Comparison of ENCODE assay signal across 18 cellular contexts in the genomic region with DNA sequence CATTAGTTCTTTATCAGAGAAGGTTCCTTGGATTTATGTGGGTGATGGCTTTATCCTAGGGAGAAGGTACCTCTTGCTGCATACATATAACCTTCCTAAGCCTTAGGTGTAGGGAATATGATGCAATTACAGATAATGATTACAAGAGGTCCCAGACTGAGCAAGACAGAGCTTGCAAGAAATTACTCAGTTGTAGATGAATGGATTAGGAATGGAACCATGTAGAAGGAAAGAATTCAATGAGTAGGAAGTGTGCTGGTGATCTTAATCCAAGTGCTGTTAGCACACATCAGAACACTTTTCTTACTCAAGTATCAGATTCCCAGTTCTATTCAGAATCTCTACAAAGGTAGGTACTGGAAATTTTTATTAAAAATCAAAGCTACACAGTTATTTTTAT. TPM values are rescaled to one million over a fixed set of nuclear protein-coding genes. Genes with fewer than 3 reads are reported as not detected.
DNase-seq lines count a peak whose midpoint lies in the region; TF ChIP-seq lines count a peak whose summit lies in the region.
"Had no signal": no experiment of that assay in that cellular context is flagged by ENCODE, and none has a peak within 500 bp of the region (broad histone marks: within the 10 kb centered on the region; RNA-seq: fewer than 3 reads in every experiment).

No MANE protein-coding gene starts in this region.

- no peak overlapping the region for H3K4me2 ChIP-seq in osteoblast (ENCODE audit: insufficient read depth, low read length)
- H3K4me2 ChIP-seq: GM23338 had no signal

- H2AFZ ChIP-seq in osteoblast (ENCODE audit: low read length): no peak overlapping the region
- H2AFZ ChIP-seq: GM23338 had no signal

- no peaks in the 10 kb centered on the region for H4K20me1 ChIP-seq in osteoblast (ENCODE audit: insufficient read depth, low read length)

- H3K9me3 Mint-ChIP-seq in activated T-helper 2 cell treated with anti-CD3 and anti-CD28 coated beads, Interferon-gamma antibody, Interleukin-2, Interleukin-4, amounts not matched to agents 10 μg/mL and 5 μg/mL and 100 μg/mL, durations not matched to agents 14 hours and 24 hours and 36 hours: no peaks in the 10 kb centered on the region
- H3K9me3 Mint-ChIP-seq: GM23338 had no signal

- H3K79me2 ChIP-seq in osteoblast (ENCODE audit: insufficient read depth, low read length): no peaks in the 10 kb centered on the region

- no peak overlapping the region for H3K4me3 Mint-ChIP-seq in activated T-helper 2 cell treated with anti-CD3 and anti-CD28 coated beads, Interferon-gamma antibody, Interleukin-2, Interleukin-4, amounts not matched to agents 10 μg/mL and 5 μg/mL and 100 μg/mL, durations not matched to agents 14 hours and 24 hours and 36 hours (ENCODE audit: low read depth)
- H3K4me3 Mint-ChIP-seq: CD4-positive, CD25-positive, alpha-beta regulatory T cell; CD8-positive, alpha-beta memory T cell; GM23338; HFFc6; IgD-negative memory B cell had no signal

- intact Hi-C loops in activated T-helper 2 cell treated with anti-CD3 and anti-CD28 coated beads, Interferon-gamma antibody, Interleukin-2, Interleukin-4, amounts not matched to agents 10 μg/mL and 5 μg/mL and 100 μg/mL, durations not matched to agents 14 hours and 24 hours and 36 hours (cut with micrococcal nuclease): no loop called here

- H3K4me3 ChIP-seq in epithelial cell of esophagus (ENCODE audit: low read length): no peak overlapping the region
- H3K4me3 ChIP-seq in osteoblast (ENCODE audit: insufficient read depth, low read length): no peak overlapping the region
- H3K4me3 ChIP-seq: GM23338 had no signal

- no peaks in the 10 kb centered on the region for H3K4me1 Mint-ChIP-seq in activated T-helper 2 cell treated with anti-CD3 and anti-CD28 coated beads, Interferon-gamma antibody, Interleukin-2, Interleukin-4, amounts not matched to agents 10 μg/mL and 5 μg/mL and 100 μg/mL, durations not matched to agents 14 hours and 24 hours and 36 hours (ENCODE audit: low read depth)
- H3K4me1 Mint-ChIP-seq: CD4-positive, CD25-positive, alpha-beta regulatory T cell; CD8-positive, alpha-beta memory T cell; GM23338; IgD-negative memory B cell had no signal

- H3K36me3 ChIP-seq in osteoblast (ENCODE audit: insufficient read depth, low read length): no peaks in the 10 kb centered on the region
- H3K36me3 ChIP-seq: BE2C had no signal

- no peak for TF ChIP-seq CTCF in RWPE1 (conservative IDR thresholded peaks at IDR 0.05; ENCODE audit: low read depth)
- TF ChIP-seq CTCF in epithelial cell of esophagus (IDR thresholded peaks at IDR 0.05; ENCODE audit: insufficient read depth, low read depth, low read length, missing control alignments): no peak
- no peak for TF ChIP-seq CTCF in osteoblast (IDR thresholded peaks at IDR 0.05; ENCODE audit: extremely low read depth, low read depth, low read length)

- POLR2A ChIA-PET in RWPE1 (lab: Yijun Ruan, JAX; ENCODE audit: low non-redundant PET): no interaction called here

- no peaks in the 10 kb centered on the region for H3K4me1 ChIP-seq in osteoblast (ENCODE audit: insufficient read depth, low read length)
- H3K4me1 ChIP-seq: BE2C had no signal

- H3K27ac Mint-ChIP-seq in activated T-helper 2 cell treated with anti-CD3 and anti-CD28 coated beads, Interferon-gamma antibody, Interleukin-2, Interleukin-4, amounts not matched to agents 10 μg/mL and 5 μg/mL and 100 μg/mL, durations not matched to agents 14 hours and 24 hours and 36 hours: no peak overlapping the region
- H3K27ac Mint-ChIP-seq: CD4-positive, CD25-positive, alpha-beta regulatory T cell; CD8-positive, alpha-beta memory T cell; GM23338; HFFc6; IgD-negative memory B cell had no signal

- no peak overlapping the region for H3K27ac ChIP-seq in RWPE1
- H3K27ac ChIP-seq in osteoblast (ENCODE audit: low read depth, low read length): no peak overlapping the region
- H3K27ac ChIP-seq: HL-60 had no signal

- no peaks in the 10 kb centered on the region for H3K9me3 ChIP-seq in osteoblast (ENCODE audit: low read depth, low read length)
- H3K9me3 ChIP-seq: BE2C had no signal

- CTCF ChIA-PET in RWPE1 (lab: Yijun Ruan, JAX): interaction anchor here (1.6 kb wide), 1 partner anchor 12 kb away, joined by 8 read pairs; no protein-coding TSS in a partner anchor

- H3K27me3 Mint-ChIP-seq in activated T-helper 2 cell treated with anti-CD3 and anti-CD28 coated beads, Interferon-gamma antibody, Interleukin-2, Interleukin-4, amounts not matched to agents 10 μg/mL and 5 μg/mL and 100 μg/mL, durations not matched to agents 14 hours and 24 hours and 36 hours (ENCODE audit: low read depth): no peaks in the 10 kb centered on the region
- H3K27me3 Mint-ChIP-seq: CD4-positive, CD25-positive, alpha-beta regulatory T cell; CD8-positive, alpha-beta memory T cell; IgD-negative memory B cell had no signal

- DNase-seq in HPDE6-E6E7 (ENCODE audit: extremely low spot score): peak; percentile 54
- DNase-seq in RWPE1 (ENCODE audit: low spot score): peak; percentile 70
- peak; percentile 93 for DNase-seq in epithelial cell of esophagus (ENCODE audit: low read depth)
- DNase-seq in osteoblast (ENCODE audit: insufficient read length, low spot score, missing footprints): peak; percentile 36
- no peak for DNase-seq in DMS153 (lab: John Stamatoyannopoulos, UW)
- DNase-seq in activated T-helper 2 cell treated with anti-CD3 and anti-CD28 coated beads, Interferon-gamma antibody, Interleukin-2, Interleukin-4, amounts not matched to agents 10 μg/mL and 5 μg/mL and 100 μg/mL, durations not matched to agents 14 hours and 24 hours and 36 hours (ENCODE audit: low spot score): no peak
- DNase-seq: ACHN; BE2C; C1 segment of cervical spinal cord; CD4-positive, CD25-positive, alpha-beta regulatory T cell; CD8-positive, alpha-beta memory T cell; COR-L47; DMS 273 treated with DMSO at 0.1 percent for 48 hours; H7; HFFc6 had no signal

- H3K27me3 ChIP-seq in osteoblast (ENCODE audit: insufficient read depth, low read length): no peaks in the 10 kb centered on the region
- H3K27me3 ChIP-seq: BE2C had no signal

- H3K36me3 Mint-ChIP-seq in activated T-helper 2 cell treated with anti-CD3 and anti-CD28 coated beads, Interferon-gamma antibody, Interleukin-2, Interleukin-4, amounts not matched to agents 10 μg/mL and 5 μg/mL and 100 μg/mL, durations not matched to agents 14 hours and 24 hours and 36 hours (ENCODE audit: low read depth): no peaks in the 10 kb centered on the region
- H3K36me3 Mint-ChIP-seq: CD4-positive, CD25-positive, alpha-beta regulatory T cell; CD8-positive, alpha-beta memory T cell; IgD-negative memory B cell had no signal

RNA-seq across cellular contexts. Expression of a gene that starts 2.5 kb away (rescaled TPM):
- total RNA-seq in osteoblast: not detected in 2 replicates
- not detected in 2 replicates for total RNA-seq in activated T-helper 2 cell treated with anti-CD3 and anti-CD28 coated beads, Interferon-gamma antibody, Interleukin-2, Interleukin-4, amounts not matched to agents 10 μg/mL and 5 μg/mL and 100 μg/mL, durations not matched to agents 14 hours and 24 hours and 36 hours
- total RNA-seq: CD4-positive, CD25-positive, alpha-beta regulatory T cell; CD8-positive, alpha-beta memory T cell; GM23338; H7; HFFc6 had no signal

RNA-seq across cellular contexts. Expression of a gene that starts 20.4 kb away (rescaled TPM):
- total RNA-seq in osteoblast: not detected in 2 replicates
- not detected in 2 replicates for total RNA-seq in activated T-helper 2 cell treated with anti-CD3 and anti-CD28 coated beads, Interferon-gamma antibody, Interleukin-2, Interleukin-4, amounts not matched to agents 10 μg/mL and 5 μg/mL and 100 μg/mL, durations not matched to agents 14 hours and 24 hours and 36 hours
- total RNA-seq: CD4-positive, CD25-positive, alpha-beta regulatory T cell; CD8-positive, alpha-beta memory T cell; GM23338; H7; HFFc6 had no signal

RNA-seq across cellular contexts. Expression of a gene that starts 30.1 kb away (rescaled TPM):
- total RNA-seq in osteoblast: not detected in 2 replicates
- total RNA-seq in activated T-helper 2 cell treated with anti-CD3 and anti-CD28 coated beads, Interferon-gamma antibody, Interleukin-2, Interleukin-4, amounts not matched to agents 10 μg/mL and 5 μg/mL and 100 μg/mL, durations not matched to agents 14 hours and 24 hours and 36 hours: not detected in 2 replicates
- total RNA-seq: CD4-positive, CD25-positive, alpha-beta regulatory T cell; CD8-positive, alpha-beta memory T cell; GM23338; H7; HFFc6 had no signal

Comparison
In these comparisons a context has a peak if more than half of its experiments do, and no peak if none do; other contexts are left out.
1. DNase-seq: peak in HPDE6-E6E7 (single experiment), RWPE1 (single experiment), epithelial cell of esophagus (single experiment) and osteoblast (single experiment); none in DMS153 (single experiment) and activated T-helper 2 cell treated with anti-CD3 and anti-CD28 coated beads, Interferon-gamma antibody, Interleukin-2, Interleukin-4, amounts not matched to agents 10 μg/mL and 5 μg/mL and 100 μg/mL, durations not matched to agents 14 hours and 24 hours and 36 hours (single experiment).